In the genomic region with DNA sequence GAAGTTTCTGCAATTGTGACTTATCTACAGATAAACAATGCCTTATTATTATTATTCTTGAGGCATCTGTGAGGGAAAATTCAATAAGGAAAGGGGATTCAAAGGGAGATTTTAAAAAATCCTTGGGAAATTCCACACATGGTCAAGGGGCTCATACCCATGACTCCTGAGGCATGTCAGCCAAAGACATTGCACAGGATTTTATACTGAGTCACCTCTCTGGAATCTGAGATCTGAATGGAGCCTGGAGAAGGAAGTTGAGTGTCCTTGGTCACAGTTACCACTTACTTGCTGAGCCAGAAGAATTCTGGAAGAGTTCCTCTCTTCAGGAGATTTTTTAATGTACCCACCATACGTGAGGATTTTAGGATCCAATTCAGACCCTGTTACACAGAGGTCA, we compare ENCODE assay signal across 12 cellular contexts. TPM values are rescaled to one million over a fixed set of nuclear protein-coding genes. Genes with fewer than 3 reads are reported as not detected.
DNase-seq lines count a peak whose midpoint lies in the region; ATAC-seq lines count a peak whose summit lies in the region.
"Had no signal": no experiment of that assay in that cellular context is flagged by ENCODE, and none has a peak within 500 bp of the region (broad histone marks: within the 10 kb centered on the region; RNA-seq: fewer than 3 reads in every experiment).

No MANE protein-coding gene starts in this region.

- ATAC-seq in GM18502 (IDR thresholded peaks at IDR 0.05; ENCODE audit: poor library complexity, unreplicated experiment), result no peak
- ATAC-seq: stimulated activated naive B cell treated with anti-CD40 and anti-IgM and Interleukin-4, amounts not matched to agents 10 μg/mL and 1 μg/mL and 100 μg/mL, for 72 hours had no signal

- DNase-seq in AG20443 (ENCODE audit: low spot score) (peak; percentile 84), LoVo (ENCODE audit: low spot score) (peak; percentile 81), dedifferentiated amniotic fluid mesenchymal stem cell (ENCODE audit: extremely low spot score) (peak; percentile 71), myocyte (ENCODE audit: low read depth) (peak; percentile 79), SHP77 (lab: John Stamatoyannopoulos, UW) (no peak), NCI-H1436 (lab: John Stamatoyannopoulos, UW) (no peak)
- no peak for DNase-seq in stimulated activated naive CD4-positive, alpha-beta T cell (lab: John Stamatoyannopoulos, UW)
- DNase-seq: activated CD4-positive, alpha-beta memory T cell treated with anti-CD3 and anti-CD28 coated beads, Interleukin-2, amount 10 ng/mL, durations not matched to agents 7 days and 5 days; DND-41; Karpas-422; stimulated activated naive B cell treated with anti-CD40 and anti-IgM and Interleukin-4, amounts not matched to agents 10 μg/mL and 1 μg/mL and 100 μg/mL, for 72 hours had no signal

RNA-seq across cellular contexts. Expression of a gene that starts 14.4 kb away (rescaled TPM):
- total RNA-seq in myocyte, result 2.1 and 2.8 TPM in 2 replicates
- polyA plus RNA-seq in myocyte (2012), result 0.20 TPM

Comparison
In these comparisons a context has a peak if more than half of its experiments do, and no peak if none do; other contexts are left out.
1. DNase-seq: peak in AG20443 (single experiment), LoVo (single experiment), dedifferentiated amniotic fluid mesenchymal stem cell (single experiment) and myocyte (single experiment); none in SHP77 (0 of 2), stimulated activated naive CD4-positive, alpha-beta T cell (0 of 6) and NCI-H1436 (single experiment).